Comparison of ENCODE assay signal across 19 cellular contexts in the genomic region with DNA sequence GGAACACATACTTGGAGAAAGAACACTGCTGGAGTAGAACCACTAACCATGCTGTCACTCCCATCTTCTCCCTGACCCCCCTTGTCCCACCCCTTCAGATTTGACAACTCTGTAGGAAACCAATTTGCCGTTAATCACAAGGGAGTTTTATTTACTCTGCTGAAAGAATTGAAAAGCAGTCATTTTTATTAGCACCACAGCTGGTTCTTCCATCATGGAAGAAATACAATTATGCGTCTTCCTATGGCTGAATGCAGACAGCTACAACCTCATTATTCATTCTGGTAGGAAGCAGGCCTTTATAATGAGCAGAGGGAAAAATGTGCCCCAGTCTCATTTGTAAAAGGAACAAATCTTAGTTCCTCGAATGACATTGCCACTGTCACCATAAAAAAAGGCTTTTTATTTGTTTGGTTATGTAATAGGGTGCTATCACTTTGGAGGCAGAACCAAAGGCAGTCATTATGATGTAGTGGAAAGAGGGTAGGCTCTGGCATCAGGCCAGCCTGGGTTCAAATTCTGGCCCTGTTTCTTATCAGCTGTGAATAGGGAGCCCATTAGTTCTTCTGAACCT.
"Had no signal": no experiment of that assay in that cellular context is flagged by ENCODE, and none has a peak within 500 bp of the region (broad histone marks: within the 10 kb centered on the region; RNA-seq: fewer than 3 reads in every experiment).

No MANE protein-coding gene starts in this region.

- H3K4me3 ChIP-seq: dorsolateral prefrontal cortex, heart left ventricle, smooth muscle cell, thyroid gland had no signal

- H3K9me3 ChIP-seq: heart left ventricle, thyroid gland had no signal

- H3K27ac ChIP-seq: dorsolateral prefrontal cortex, heart left ventricle, thyroid gland, VCaP had no signal

- H3K36me3 ChIP-seq: heart left ventricle, thyroid gland had no signal

- H3K27ac Mint-ChIP-seq: activated CD4-positive, alpha-beta memory T cell treated with anti-CD3 and anti-CD28 coated beads for 36 hours; activated naive CD8-positive, alpha-beta T cell treated with anti-CD3 and anti-CD28 coated beads, Interleukin-2, amount 50 U/mL, for 24 hours; naive thymus-derived CD4-positive, alpha-beta T cell; progenitor cell of endocrine pancreas had no signal

- FAIRE-seq: astrocyte, endometrium, islet of Langerhans, urothelium cell line had no signal

- H3K36me3 Mint-ChIP-seq: activated CD4-positive, alpha-beta memory T cell treated with anti-CD3 and anti-CD28 coated beads for 36 hours had no signal

- DNase-seq: activated CD4-positive, alpha-beta memory T cell treated with anti-CD3 and anti-CD28 coated beads for 36 hours; activated naive CD4-positive, alpha-beta T cell treated with Interleukin-2 at 50 U/mL for 16 hours; activated naive CD8-positive, alpha-beta T cell treated with anti-CD3 and anti-CD28 coated beads, Interleukin-2, amount 50 U/mL, for 24 hours; dorsolateral prefrontal cortex; foreskin melanocyte; heart left ventricle; mammary epithelial cell; naive thymus-derived CD4-positive, alpha-beta T cell; occipital lobe; right cardiac atrium had no signal

- ATAC-seq: activated naive CD8-positive, alpha-beta T cell treated with anti-CD3 and anti-CD28 coated beads, Interleukin-2, amount 50 U/mL, for 24 hours; heart left ventricle; left lobe of liver; naive thymus-derived CD4-positive, alpha-beta T cell; right cardiac atrium had no signal

- H3K9me3 Mint-ChIP-seq: activated CD4-positive, alpha-beta memory T cell treated with anti-CD3 and anti-CD28 coated beads for 36 hours; activated naive CD8-positive, alpha-beta T cell treated with anti-CD3 and anti-CD28 coated beads, Interleukin-2, amount 50 U/mL, for 24 hours had no signal

- H3K4me2 ChIP-seq: smooth muscle cell had no signal

- H3K27me3 ChIP-seq: dorsolateral prefrontal cortex, heart left ventricle, thyroid gland had no signal

- H3K4me3 Mint-ChIP-seq: activated CD4-positive, alpha-beta memory T cell treated with anti-CD3 and anti-CD28 coated beads for 36 hours; activated naive CD8-positive, alpha-beta T cell treated with anti-CD3 and anti-CD28 coated beads, Interleukin-2, amount 50 U/mL, for 24 hours; naive thymus-derived CD4-positive, alpha-beta T cell had no signal

- H3K4me1 ChIP-seq: heart left ventricle had no signal
